In genomic region chr9:97866300-97866699, GRCh38 we compare ENCODE assay signal across 1 cellular context.
TF ChIP-seq lines count a peak whose summit lies in the region.

No MANE protein-coding gene starts in this region.

TF ChIP-seq in HEK293, 187 proteins besides CTCF, POLR2A, EP300 and RAD21 (continued from another document):
- TF ChIP-seq, protein P1, sequence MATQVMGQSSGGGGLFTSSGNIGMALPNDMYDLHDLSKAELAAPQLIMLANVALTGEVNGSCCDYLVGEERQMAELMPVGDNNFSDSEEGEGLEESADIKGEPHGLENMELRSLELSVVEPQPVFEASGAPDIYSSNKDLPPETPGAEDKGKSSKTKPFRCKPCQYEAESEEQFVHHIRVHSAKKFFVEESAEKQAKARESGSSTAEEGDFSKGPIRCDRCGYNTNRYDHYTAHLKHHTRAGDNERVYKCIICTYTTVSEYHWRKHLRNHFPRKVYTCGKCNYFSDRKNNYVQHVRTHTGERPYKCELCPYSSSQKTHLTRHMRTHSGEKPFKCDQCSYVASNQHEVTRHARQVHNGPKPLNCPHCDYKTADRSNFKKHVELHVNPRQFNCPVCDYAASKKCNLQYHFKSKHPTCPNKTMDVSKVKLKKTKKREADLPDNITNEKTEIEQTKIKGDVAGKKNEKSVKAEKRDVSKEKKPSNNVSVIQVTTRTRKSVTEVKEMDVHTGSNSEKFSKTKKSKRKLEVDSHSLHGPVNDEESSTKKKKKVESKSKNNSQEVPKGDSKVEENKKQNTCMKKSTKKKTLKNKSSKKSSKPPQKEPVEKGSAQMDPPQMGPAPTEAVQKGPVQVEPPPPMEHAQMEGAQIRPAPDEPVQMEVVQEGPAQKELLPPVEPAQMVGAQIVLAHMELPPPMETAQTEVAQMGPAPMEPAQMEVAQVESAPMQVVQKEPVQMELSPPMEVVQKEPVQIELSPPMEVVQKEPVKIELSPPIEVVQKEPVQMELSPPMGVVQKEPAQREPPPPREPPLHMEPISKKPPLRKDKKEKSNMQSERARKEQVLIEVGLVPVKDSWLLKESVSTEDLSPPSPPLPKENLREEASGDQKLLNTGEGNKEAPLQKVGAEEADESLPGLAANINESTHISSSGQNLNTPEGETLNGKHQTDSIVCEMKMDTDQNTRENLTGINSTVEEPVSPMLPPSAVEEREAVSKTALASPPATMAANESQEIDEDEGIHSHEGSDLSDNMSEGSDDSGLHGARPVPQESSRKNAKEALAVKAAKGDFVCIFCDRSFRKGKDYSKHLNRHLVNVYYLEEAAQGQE (tag by site-specific recombination; IDR thresholded peaks at IDR 0.05) = no peak
